Comparison of ENCODE assay signal across 8 cellular contexts in genomic region chr18:42274488-42275137, GRCh38.
DNase-seq lines count a peak whose midpoint lies in the region; ATAC-seq and TF ChIP-seq lines count a peak whose summit lies in the region.

No MANE protein-coding gene starts in this region.

- H3K9me3 ChIP-seq in breast epithelium, result no peaks in the 10 kb centered on the region
- no peaks in the 10 kb centered on the region for H3K9me3 ChIP-seq in Loucy (ENCODE audit: insufficient read depth, low read depth, low read length)

- H4K20me1 ChIP-seq in Loucy (ENCODE audit: insufficient read depth, low read length, poor library complexity, severe bottlenecking), result no peaks in the 10 kb centered on the region

- no peak for ATAC-seq in HG03469 (IDR thresholded peaks at IDR 0.05; ENCODE audit: unreplicated experiment)

- no peaks in the 10 kb centered on the region for H3K4me1 ChIP-seq in breast epithelium
- H3K4me1 ChIP-seq in Loucy (ENCODE audit: insufficient read depth, low read length, poor library complexity, severe bottlenecking), result no peaks in the 10 kb centered on the region

- H3K9me3 Mint-ChIP-seq in MCF 10A (ENCODE audit: unreplicated experiment), result no peaks in the 10 kb centered on the region

- BruUV-seq in MCF 10A (replicated peaks; lab: Mats Ljungman, UMichigan), result no TSS peak

- H3K4me3 ChIP-seq in breast epithelium (no peak overlapping the region), Loucy (ENCODE audit: low read length, poor library complexity, severe bottlenecking) (no peak overlapping the region)

- H3K27ac ChIP-seq in breast epithelium, result peak overlapping the region in 1 of 2 donors; percentile 55

- H3K27me3 Mint-ChIP-seq in MCF 10A (ENCODE audit: insufficient read depth, unreplicated experiment), result no peaks in the 10 kb centered on the region

- H2AFZ ChIP-seq in Loucy (ENCODE audit: low read length), result no peak overlapping the region

- H3K9ac ChIP-seq in Loucy (ENCODE audit: low read depth, low read length, poor library complexity, severe bottlenecking), result no peak overlapping the region

- intact Hi-C loops in MCF 10A (cut with micrococcal nuclease) (loop anchor here (1.0 kb wide), 1 partner anchor 160 kb away; no protein-coding TSS in a partner anchor), breast epithelium (cut with DNase I; ENCODE audit: low total_unique reads) (no loop called here)

- no peak overlapping the region for H3K4me2 ChIP-seq in Loucy (ENCODE audit: low read depth, low read length, poor library complexity, severe bottlenecking)

- H3K27me3 ChIP-seq in breast epithelium, result no peaks in the 10 kb centered on the region
- H3K27me3 ChIP-seq in Loucy (ENCODE audit: insufficient read depth, low read length, poor library complexity, severe bottlenecking), result no peaks in the 10 kb centered on the region

- H3K36me3 ChIP-seq in breast epithelium (no peaks in the 10 kb centered on the region), Loucy (ENCODE audit: insufficient read depth, low read length) (no peaks in the 10 kb centered on the region)

- H3K4me3 Mint-ChIP-seq in MCF 10A (ENCODE audit: unreplicated experiment), result no peak overlapping the region

- TF ChIP-seq POLR2A in breast epithelium (IDR thresholded peaks at IDR 0.05), result no peak

- H3K4me1 Mint-ChIP-seq in MCF 10A (ENCODE audit: insufficient read depth, unreplicated experiment), result no peaks in the 10 kb centered on the region

- peak; percentile 53 for DNase-seq in MCF 10A (ENCODE audit: unreplicated experiment)
- DNase-seq in breast epithelium (ENCODE audit: low spot score in 2 of 2), result no peak
- peak; percentile 24 for DNase-seq in cerebellar cortex (ENCODE audit: low spot score)
- peak; percentile 16 for DNase-seq in superior temporal gyrus (ENCODE audit: extremely low spot score)
- no peak for DNase-seq in GOT3 (lab: John Stamatoyannopoulos, UW)
- DNase-seq in NOMO-1 (lab: John Stamatoyannopoulos, UW; ENCODE audit: unreplicated experiment in 2 of 2), result no peak

- POLR2A ChIA-PET in MCF 10A (lab: Yijun Ruan, JAX), result no interaction called here

- no peak overlapping the region for H3K27ac Mint-ChIP-seq in MCF 10A (ENCODE audit: low read depth, unreplicated experiment)

- CTCF ChIA-PET in MCF 10A (lab: Yijun Ruan, JAX), result interaction anchor here (0.6 to 5.2 kb wide), 6 partner anchors 13 to 164 kb away, joined by 3 to 44 read pairs (median 3); no protein-coding TSS in a partner anchor

- H3F3A ChIP-seq in Loucy (ENCODE audit: low read depth), result no peaks in the 10 kb centered on the region

- TF ChIP-seq CTCF in MCF 10A (IDR thresholded peaks at IDR 0.05; ENCODE audit: unreplicated experiment) (peak; percentile 10), breast epithelium (IDR thresholded peaks at IDR 0.05) (no peak), Loucy (conservative IDR thresholded peaks at IDR 0.05; ENCODE audit: low read length) (peak; percentile 51)

- H3K9me2 ChIP-seq in Loucy (replicated peaks; ENCODE audit: low read depth, low read length), result no peaks in the 10 kb centered on the region

- no peaks in the 10 kb centered on the region for H3K36me3 Mint-ChIP-seq in MCF 10A (ENCODE audit: insufficient read depth, unreplicated experiment)

- no peaks in the 10 kb centered on the region for H3K79me2 ChIP-seq in Loucy (ENCODE audit: insufficient read depth, low read length)

Comparison
In these comparisons a context has a peak if more than half of its experiments do, and no peak if none do; other contexts are left out.
1. DNase-seq: peak in MCF 10A (single experiment), cerebellar cortex (single experiment) and superior temporal gyrus (single experiment); none in breast epithelium (0 of 2), GOT3 (single experiment) and NOMO-1 (0 of 2).
2. CTCF ChIP-seq: peak in MCF 10A (single experiment) and Loucy (single experiment); none in breast epithelium (0 of 3).